1 cellular context compared by ENCODE assay signal in the genomic region with DNA sequence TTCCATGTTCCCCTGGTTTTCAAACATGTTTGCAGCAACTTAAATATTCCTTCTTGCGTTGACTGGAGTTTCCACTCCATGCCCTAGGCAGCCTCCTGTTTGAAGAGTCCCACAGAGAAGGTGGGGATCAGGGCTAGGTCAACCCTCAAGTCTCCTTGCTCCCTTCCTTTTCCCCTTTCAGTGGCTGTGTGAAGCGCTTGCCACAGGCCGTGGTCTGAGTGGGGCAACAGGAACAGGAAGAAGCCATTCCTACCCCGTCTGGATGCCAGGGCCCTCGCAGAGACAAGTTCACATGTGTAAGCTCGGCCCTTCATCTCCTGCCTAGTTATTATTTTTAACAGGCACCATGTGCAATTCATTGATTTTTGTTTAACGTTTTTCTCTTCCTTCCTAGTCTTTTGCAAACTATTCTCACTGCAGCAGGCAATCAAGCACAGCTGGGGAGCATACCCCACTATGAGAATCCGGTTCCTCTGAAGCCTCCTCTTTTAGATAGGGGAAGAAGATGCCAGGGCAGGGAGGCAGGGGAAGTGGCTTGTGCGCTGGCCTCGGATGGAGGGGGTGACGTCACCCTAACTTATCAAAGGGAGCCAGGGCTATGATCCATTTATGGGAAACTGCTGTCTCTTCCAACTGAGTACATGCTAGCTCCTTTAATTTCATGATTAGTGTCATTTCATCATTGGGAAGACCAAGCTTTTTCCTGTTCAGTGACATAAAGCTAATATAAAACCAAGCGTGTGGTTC.
TF ChIP-seq lines count a peak whose summit lies in the region.

No MANE protein-coding gene starts in this region.

TF ChIP-seq in H1, 55 proteins besides CTCF, POLR2A, EP300 and RAD21 (continued from another document):
- TF ChIP-seq, protein P1, sequence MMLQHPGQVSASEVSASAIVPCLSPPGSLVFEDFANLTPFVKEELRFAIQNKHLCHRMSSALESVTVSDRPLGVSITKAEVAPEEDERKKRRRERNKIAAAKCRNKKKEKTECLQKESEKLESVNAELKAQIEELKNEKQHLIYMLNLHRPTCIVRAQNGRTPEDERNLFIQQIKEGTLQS (IDR thresholded peaks at IDR 0.05; ENCODE audit: insufficient read depth, low read depth, low read length) = no peak
